ENCODE assay signal across 1 cellular context in the genomic region with DNA sequence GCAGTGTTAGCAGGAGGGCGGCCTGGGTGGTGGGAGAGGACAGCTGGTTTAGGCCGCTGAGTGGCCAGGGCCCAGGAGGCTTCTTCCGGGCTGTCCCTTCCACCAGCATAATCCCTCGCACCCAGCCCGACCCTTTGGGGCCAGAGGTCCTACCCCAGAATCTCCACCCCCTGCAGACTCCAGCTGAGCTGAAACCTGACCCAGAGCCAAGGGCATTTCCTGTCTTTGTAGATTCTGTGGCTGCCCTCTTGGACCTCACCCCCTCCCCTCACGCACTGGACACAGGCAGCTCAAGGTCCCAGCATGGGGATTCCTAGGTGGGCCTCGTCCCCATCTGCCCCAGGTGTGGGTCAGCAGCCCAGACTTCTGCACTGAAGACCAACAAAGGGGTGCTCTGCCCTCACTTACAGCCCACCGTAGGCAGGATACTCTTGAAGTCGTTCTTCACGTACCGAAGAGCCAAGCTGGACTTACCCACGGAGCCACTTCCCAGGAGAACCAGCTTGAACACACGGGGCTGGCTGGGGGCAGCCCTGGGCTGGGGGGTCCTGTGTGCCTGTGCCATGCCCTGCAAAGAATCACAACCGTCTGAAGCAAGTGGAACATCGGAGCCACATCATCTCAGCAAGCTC.
TF ChIP-seq lines count a peak whose summit lies in the region.

No MANE protein-coding gene starts in this region.

TF ChIP-seq in HepG2, 621 proteins besides CTCF, POLR2A, EP300 and RAD21 (continued from another document):
- TF ChIP-seq, protein P1, sequence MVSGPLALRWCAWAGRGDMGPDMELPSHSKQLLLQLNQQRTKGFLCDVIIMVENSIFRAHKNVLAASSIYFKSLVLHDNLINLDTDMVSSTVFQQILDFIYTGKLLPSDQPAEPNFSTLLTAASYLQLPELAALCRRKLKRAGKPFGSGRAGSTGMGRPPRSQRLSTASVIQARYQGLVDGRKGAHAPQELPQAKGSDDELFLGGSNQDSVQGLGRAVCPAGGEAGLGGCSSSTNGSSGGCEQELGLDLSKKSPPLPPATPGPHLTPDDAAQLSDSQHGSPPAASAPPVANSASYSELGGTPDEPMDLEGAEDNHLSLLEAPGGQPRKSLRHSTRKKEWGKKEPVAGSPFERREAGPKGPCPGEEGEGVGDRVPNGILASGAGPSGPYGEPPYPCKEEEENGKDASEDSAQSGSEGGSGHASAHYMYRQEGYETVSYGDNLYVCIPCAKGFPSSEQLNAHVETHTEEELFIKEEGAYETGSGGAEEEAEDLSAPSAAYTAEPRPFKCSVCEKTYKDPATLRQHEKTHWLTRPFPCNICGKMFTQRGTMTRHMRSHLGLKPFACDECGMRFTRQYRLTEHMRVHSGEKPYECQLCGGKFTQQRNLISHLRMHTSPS (CRISPR knock-in tag; IDR thresholded peaks at IDR 0.05; ENCODE audit: low read depth): peak; percentile 84
- TF ChIP-seq, protein P2, sequence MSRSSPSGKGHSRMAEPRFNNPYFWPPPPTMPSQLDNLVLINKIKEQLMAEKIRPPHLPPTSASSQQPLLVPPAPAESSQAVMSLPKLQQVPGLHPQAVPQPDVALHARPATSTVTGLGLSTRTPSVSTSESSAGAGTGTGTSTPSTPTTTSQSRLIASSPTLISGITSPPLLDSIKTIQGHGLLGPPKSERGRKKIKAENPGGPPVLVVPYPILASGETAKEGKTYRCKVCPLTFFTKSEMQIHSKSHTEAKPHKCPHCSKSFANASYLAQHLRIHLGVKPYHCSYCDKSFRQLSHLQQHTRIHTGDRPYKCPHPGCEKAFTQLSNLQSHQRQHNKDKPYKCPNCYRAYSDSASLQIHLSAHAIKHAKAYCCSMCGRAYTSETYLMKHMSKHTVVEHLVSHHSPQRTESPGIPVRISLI (CRISPR knock-in tag; IDR thresholded peaks at IDR 0.05; ENCODE audit: borderline replicate concordance): peak; percentile 64; the same call in 1 of the 2 replicates
- TF ChIP-seq SRSF1 (optimal IDR thresholded peaks at IDR 0.05; ENCODE audit: low read depth, low read length) (peak; percentile 29), ZNF839 (CRISPR knock-in tag; IDR thresholded peaks at IDR 0.05; ENCODE audit: borderline replicate concordance) (peak; percentile 88; the same call in 1 of the 2 replicates), ZNF790 (CRISPR knock-in tag; IDR thresholded peaks at IDR 0.05; ENCODE audit: borderline replicate concordance) (no peak), AKAP8 (CRISPR knock-in tag; IDR thresholded peaks at IDR 0.05) (peak; percentile 76; the same call in 1 of the 2 replicates), RELA (CRISPR knock-in tag; IDR thresholded peaks at IDR 0.05) (no peak), ZMYM4 (CRISPR knock-in tag; IDR thresholded peaks at IDR 0.05) (peak; percentile 95), SNRNP70 (IDR thresholded peaks at IDR 0.05; ENCODE audit: low read depth, low read length) (no peak), KDM1A (CRISPR knock-in tag; IDR thresholded peaks at IDR 0.05) (no peak), ZNF337 (CRISPR knock-in tag; IDR thresholded peaks at IDR 0.05; ENCODE audit: borderline replicate concordance, low read depth) (no peak), SUZ12 (IDR thresholded peaks at IDR 0.05; ENCODE audit: low read depth, low read length) (no peak), HNRNPH1 (optimal IDR thresholded peaks at IDR 0.05; ENCODE audit: low read depth, low read length) (no peak), MXI1 (IDR thresholded peaks at IDR 0.05; ENCODE audit: borderline replicate concordance, low read depth, low read length) (peak; percentile 46; the same call in 1 of the 3 replicates), HOXA5 (CRISPR knock-in tag; IDR thresholded peaks at IDR 0.05) (peak; percentile 85), MBNL3 (CRISPR knock-in tag; conservative IDR thresholded peaks at IDR 0.05) (no peak), JUND (CRISPR knock-in tag; IDR thresholded peaks at IDR 0.05) (peak; percentile 77; the same call in 1 of the 2 replicates), U2AF2 (IDR thresholded peaks at IDR 0.05; ENCODE audit: low read depth, low read length) (no peak), ZNF253 (CRISPR knock-in tag; IDR thresholded peaks at IDR 0.05; ENCODE audit: borderline replicate concordance) (no peak), MIER3 (CRISPR knock-in tag; IDR thresholded peaks at IDR 0.05; ENCODE audit: borderline replicate concordance) (peak; percentile 92), NR2F2 (IDR thresholded peaks at IDR 0.05; ENCODE audit: borderline replicate concordance, low read depth) (peak; percentile 94), TSC22D2 (CRISPR knock-in tag; IDR thresholded peaks at IDR 0.05; ENCODE audit: borderline replicate concordance) (peak; percentile 79; the same call in 1 of the 2 replicates), ATF7-NPFF (CRISPR knock-in tag; IDR thresholded peaks at IDR 0.05; ENCODE audit: low read depth) (peak; percentile 72; the same call in 1 of the 2 replicates), SMAD9 (CRISPR knock-in tag; IDR thresholded peaks at IDR 0.05) (no peak), WIZ (CRISPR knock-in tag; IDR thresholded peaks at IDR 0.05) (no peak), KLF12 (CRISPR knock-in tag; IDR thresholded peaks at IDR 0.05; ENCODE audit: borderline replicate concordance) (peak; percentile 62; the same call in 1 of the 2 replicates)
- TF ChIP-seq, protein P3, sequence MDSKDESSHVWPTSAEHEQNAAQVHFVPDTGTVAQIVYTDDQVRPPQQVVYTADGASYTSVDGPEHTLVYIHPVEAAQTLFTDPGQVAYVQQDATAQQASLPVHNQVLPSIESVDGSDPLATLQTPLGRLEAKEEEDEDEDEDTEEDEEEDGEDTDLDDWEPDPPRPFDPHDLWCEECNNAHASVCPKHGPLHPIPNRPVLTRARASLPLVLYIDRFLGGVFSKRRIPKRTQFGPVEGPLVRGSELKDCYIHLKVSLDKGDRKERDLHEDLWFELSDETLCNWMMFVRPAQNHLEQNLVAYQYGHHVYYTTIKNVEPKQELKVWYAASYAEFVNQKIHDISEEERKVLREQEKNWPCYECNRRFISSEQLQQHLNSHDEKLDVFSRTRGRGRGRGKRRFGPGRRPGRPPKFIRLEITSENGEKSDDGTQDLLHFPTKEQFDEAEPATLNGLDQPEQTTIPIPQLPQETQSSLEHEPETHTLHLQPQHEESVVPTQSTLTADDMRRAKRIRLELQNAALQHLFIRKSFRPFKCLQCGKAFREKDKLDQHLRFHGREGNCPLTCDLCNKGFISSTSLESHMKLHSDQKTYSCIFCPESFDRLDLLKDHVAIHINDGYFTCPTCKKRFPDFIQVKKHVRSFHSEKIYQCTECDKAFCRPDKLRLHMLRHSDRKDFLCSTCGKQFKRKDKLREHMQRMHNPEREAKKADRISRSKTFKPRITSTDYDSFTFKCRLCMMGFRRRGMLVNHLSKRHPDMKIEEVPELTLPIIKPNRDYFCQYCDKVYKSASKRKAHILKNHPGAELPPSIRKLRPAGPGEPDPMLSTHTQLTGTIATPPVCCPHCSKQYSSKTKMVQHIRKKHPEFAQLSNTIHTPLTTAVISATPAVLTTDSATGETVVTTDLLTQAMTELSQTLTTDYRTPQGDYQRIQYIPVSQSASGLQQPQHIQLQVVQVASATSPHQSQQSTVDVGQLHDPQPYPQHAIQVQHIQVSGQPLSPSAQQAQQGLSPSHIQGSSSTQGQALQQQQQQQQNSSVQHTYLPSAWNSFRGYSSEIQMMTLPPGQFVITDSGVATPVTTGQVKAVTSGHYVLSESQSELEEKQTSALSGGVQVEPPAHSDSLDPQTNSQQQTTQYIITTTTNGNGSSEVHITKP (CRISPR knock-in tag; IDR thresholded peaks at IDR 0.05; ENCODE audit: low read depth): no peak
- TF ChIP-seq, protein P4, sequence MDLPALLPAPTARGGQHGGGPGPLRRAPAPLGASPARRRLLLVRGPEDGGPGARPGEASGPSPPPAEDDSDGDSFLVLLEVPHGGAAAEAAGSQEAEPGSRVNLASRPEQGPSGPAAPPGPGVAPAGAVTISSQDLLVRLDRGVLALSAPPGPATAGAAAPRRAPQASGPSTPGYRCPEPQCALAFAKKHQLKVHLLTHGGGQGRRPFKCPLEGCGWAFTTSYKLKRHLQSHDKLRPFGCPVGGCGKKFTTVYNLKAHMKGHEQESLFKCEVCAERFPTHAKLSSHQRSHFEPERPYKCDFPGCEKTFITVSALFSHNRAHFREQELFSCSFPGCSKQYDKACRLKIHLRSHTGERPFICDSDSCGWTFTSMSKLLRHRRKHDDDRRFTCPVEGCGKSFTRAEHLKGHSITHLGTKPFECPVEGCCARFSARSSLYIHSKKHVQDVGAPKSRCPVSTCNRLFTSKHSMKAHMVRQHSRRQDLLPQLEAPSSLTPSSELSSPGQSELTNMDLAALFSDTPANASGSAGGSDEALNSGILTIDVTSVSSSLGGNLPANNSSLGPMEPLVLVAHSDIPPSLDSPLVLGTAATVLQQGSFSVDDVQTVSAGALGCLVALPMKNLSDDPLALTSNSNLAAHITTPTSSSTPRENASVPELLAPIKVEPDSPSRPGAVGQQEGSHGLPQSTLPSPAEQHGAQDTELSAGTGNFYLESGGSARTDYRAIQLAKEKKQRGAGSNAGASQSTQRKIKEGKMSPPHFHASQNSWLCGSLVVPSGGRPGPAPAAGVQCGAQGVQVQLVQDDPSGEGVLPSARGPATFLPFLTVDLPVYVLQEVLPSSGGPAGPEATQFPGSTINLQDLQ (CRISPR knock-in tag; IDR thresholded peaks at IDR 0.05): no peak
- TF ChIP-seq, protein P5, sequence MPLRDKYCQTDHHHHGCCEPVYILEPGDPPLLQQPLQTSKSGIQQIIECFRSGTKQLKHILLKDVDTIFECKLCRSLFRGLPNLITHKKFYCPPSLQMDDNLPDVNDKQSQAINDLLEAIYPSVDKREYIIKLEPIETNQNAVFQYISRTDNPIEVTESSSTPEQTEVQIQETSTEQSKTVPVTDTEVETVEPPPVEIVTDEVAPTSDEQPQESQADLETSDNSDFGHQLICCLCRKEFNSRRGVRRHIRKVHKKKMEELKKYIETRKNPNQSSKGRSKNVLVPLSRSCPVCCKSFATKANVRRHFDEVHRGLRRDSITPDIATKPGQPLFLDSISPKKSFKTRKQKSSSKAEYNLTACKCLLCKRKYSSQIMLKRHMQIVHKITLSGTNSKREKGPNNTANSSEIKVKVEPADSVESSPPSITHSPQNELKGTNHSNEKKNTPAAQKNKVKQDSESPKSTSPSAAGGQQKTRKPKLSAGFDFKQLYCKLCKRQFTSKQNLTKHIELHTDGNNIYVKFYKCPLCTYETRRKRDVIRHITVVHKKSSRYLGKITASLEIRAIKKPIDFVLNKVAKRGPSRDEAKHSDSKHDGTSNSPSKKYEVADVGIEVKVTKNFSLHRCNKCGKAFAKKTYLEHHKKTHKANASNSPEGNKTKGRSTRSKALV (CRISPR knock-in tag; IDR thresholded peaks at IDR 0.05): peak; percentile 72
- TF ChIP-seq, protein P6, sequence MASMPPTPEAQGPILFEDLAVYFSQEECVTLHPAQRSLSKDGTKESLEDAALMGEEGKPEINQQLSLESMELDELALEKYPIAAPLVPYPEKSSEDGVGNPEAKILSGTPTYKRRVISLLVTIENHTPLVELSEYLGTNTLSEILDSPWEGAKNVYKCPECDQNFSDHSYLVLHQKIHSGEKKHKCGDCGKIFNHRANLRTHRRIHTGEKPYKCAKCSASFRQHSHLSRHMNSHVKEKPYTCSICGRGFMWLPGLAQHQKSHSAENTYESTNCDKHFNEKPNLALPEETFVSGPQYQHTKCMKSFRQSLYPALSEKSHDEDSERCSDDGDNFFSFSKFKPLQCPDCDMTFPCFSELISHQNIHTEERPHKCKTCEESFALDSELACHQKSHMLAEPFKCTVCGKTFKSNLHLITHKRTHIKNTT (CRISPR knock-in tag; IDR thresholded peaks at IDR 0.05): no peak
- TF ChIP-seq, protein P7, sequence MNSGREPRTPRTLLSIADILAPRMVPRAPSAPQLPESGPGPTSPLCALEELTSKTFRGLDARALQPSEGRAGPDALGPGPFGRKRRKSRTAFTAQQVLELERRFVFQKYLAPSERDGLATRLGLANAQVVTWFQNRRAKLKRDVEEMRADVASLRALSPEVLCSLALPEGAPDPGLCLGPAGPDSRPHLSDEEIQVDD (CRISPR knock-in tag; IDR thresholded peaks at IDR 0.05; ENCODE audit: borderline replicate concordance): no peak; the same call in 1 of the 2 replicates
- TF ChIP-seq, protein P8, sequence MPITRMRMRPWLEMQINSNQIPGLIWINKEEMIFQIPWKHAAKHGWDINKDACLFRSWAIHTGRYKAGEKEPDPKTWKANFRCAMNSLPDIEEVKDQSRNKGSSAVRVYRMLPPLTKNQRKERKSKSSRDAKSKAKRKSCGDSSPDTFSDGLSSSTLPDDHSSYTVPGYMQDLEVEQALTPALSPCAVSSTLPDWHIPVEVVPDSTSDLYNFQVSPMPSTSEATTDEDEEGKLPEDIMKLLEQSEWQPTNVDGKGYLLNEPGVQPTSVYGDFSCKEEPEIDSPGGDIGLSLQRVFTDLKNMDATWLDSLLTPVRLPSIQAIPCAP (CRISPR knock-in tag; IDR thresholded peaks at IDR 0.05; ENCODE audit: low read depth): no peak
- TF ChIP-seq, protein P9, sequence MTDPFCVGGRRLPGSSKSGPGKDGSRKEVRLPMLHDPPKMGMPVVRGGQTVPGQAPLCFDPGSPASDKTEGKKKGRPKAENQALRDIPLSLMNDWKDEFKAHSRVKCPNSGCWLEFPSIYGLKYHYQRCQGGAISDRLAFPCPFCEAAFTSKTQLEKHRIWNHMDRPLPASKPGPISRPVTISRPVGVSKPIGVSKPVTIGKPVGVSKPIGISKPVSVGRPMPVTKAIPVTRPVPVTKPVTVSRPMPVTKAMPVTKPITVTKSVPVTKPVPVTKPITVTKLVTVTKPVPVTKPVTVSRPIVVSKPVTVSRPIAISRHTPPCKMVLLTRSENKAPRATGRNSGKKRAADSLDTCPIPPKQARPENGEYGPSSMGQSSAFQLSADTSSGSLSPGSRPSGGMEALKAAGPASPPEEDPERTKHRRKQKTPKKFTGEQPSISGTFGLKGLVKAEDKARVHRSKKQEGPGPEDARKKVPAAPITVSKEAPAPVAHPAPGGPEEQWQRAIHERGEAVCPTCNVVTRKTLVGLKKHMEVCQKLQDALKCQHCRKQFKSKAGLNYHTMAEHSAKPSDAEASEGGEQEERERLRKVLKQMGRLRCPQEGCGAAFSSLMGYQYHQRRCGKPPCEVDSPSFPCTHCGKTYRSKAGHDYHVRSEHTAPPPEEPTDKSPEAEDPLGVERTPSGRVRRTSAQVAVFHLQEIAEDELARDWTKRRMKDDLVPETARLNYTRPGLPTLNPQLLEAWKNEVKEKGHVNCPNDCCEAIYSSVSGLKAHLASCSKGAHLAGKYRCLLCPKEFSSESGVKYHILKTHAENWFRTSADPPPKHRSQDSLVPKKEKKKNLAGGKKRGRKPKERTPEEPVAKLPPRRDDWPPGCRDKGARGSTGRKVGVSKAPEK (CRISPR knock-in tag; IDR thresholded peaks at IDR 0.05; ENCODE audit: borderline replicate concordance): 0 out of 2 replicates have a peak, but pooled peaks have one; percentile 11
- TF ChIP-seq, protein P10, sequence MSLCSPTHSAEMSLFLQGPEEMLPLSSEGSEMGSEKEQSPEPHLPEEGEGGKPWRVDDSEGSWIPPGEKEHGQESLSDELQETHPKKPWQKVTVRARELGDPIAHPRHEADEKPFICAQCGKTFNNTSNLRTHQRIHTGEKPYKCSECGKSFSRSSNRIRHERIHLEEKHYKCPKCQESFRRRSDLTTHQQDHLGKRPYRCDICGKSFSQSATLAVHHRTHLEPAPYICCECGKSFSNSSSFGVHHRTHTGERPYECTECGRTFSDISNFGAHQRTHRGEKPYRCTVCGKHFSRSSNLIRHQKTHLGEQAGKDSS (CRISPR knock-in tag; IDR thresholded peaks at IDR 0.05; ENCODE audit: borderline replicate concordance, low read depth): peak; percentile 90; the same call in 1 of the 2 replicates
TF ChIP-seq in HepG2: peak in this region for 298.
